ENCODE assay signal across 8 cellular contexts in genomic region chr19:7550987-7551761, GRCh38. TPM values are rescaled to one million over a fixed set of nuclear protein-coding genes. Genes with fewer than 3 reads are reported as not detected.
DNase-seq lines count a peak whose midpoint lies in the region; ATAC-seq and TF ChIP-seq lines count a peak whose summit lies in the region.

No MANE protein-coding gene starts in this region.

- H3K27me3 ChIP-seq in body of pancreas (no peaks in the 10 kb centered on the region), iPS-15b (ENCODE audit: control insufficient read depth, insufficient read depth, low read length) (no peaks in the 10 kb centered on the region), gastrocnemius medialis (no peaks in the 10 kb centered on the region)
- no peaks in the 10 kb centered on the region for H3K27me3 ChIP-seq in effector memory CD4-positive, alpha-beta T cell (replicated peaks; ENCODE audit: control insufficient read depth, insufficient read depth, low read length, poor library complexity, severe bottlenecking)

- H3K4me1 ChIP-seq in body of pancreas (peaks cover 9% of the 10 kb centered on the region), iPS-15b (ENCODE audit: control insufficient read depth, insufficient read depth, low read length) (no peaks in the 10 kb centered on the region), gastrocnemius medialis (no peaks in the 10 kb centered on the region)
- no peaks in the 10 kb centered on the region for H3K4me1 ChIP-seq in effector memory CD4-positive, alpha-beta T cell (ENCODE audit: control insufficient read depth, insufficient read depth, low read length, poor library complexity, severe bottlenecking)

- H3K4me3 ChIP-seq in body of pancreas: no peak overlapping the region
- H3K4me3 ChIP-seq in iPS-15b (ENCODE audit: low read depth, low read length): peak overlapping the region; percentile 62
- H3K4me3 ChIP-seq in gastrocnemius medialis: peak overlapping the region; percentile 38 to 49 (median 39)
- H3K4me3 ChIP-seq in effector memory CD4-positive, alpha-beta T cell (ENCODE audit: insufficient read depth, low read depth, low read length, poor library complexity, severe bottlenecking): no peak overlapping the region

- H3K36me3 ChIP-seq in body of pancreas (replicated peaks in 1 of 2; ENCODE audit: insufficient read depth in 1 of 2, low read depth in 2 of 2) (peaks cover 0 to 3% of the 10 kb centered on the region in 2 donors), iPS-15b (ENCODE audit: control insufficient read depth, insufficient read depth, low read length) (peaks cover 6% of the 10 kb centered on the region), gastrocnemius medialis (peaks cover 0 to 28% of the 10 kb centered on the region in 2 donors)
- peaks cover 36% of the 10 kb centered on the region for H3K36me3 ChIP-seq in effector memory CD4-positive, alpha-beta T cell (ENCODE audit: control insufficient read depth, insufficient read depth, low read length)

- peak; percentile 94 for ATAC-seq in body of pancreas
- ATAC-seq in gastrocnemius medialis: peak; percentile 100
- no peak for ATAC-seq in HG03432 (IDR thresholded peaks at IDR 0.05; ENCODE audit: unreplicated experiment)

- in situ Hi-C loops in gastrocnemius medialis (cut with MboI; ENCODE audit: low sequenced_read_pairs in 4 of 4): no loop called here

- TF ChIP-seq POLR2A in body of pancreas (IDR thresholded peaks at IDR 0.05) (no peak), gastrocnemius medialis (IDR thresholded peaks at IDR 0.05) (no peak)

- intact Hi-C loops in body of pancreas (cut with DNase I) (no loop called here), gastrocnemius medialis (cut with DNase I; ENCODE audit: low total_unique reads) (loop anchor here (1.0 kb wide), 1 partner anchor 16 kb away; the partner anchor contains the start of gene PNPLA6)

- H3K27ac ChIP-seq in body of pancreas (peak overlapping the region; percentile 30 to 77 (median 62)), gastrocnemius medialis (peak overlapping the region; percentile 41 to 73 (median 51))
- no peak overlapping the region for H3K27ac ChIP-seq in effector memory CD4-positive, alpha-beta T cell (ENCODE audit: insufficient read depth, low read length, poor library complexity, severe bottlenecking)

- H3K9me3 ChIP-seq in body of pancreas (no peaks in the 10 kb centered on the region), iPS-15b (ENCODE audit: control insufficient read depth, insufficient read depth, low read length) (no peaks in the 10 kb centered on the region), gastrocnemius medialis (no peaks in the 10 kb centered on the region)
- H3K9me3 ChIP-seq in effector memory CD4-positive, alpha-beta T cell (ENCODE audit: control insufficient read depth, low read length): no peaks in the 10 kb centered on the region

- peak; percentile 72 for DNase-seq in GM03348 (ENCODE audit: low spot score)
- peak; percentile 54 to 74 for DNase-seq in NCI-H187 (lab: John Stamatoyannopoulos, UW)
- DNase-seq in body of pancreas: peak; percentile 91 to 95 (median 94)
- DNase-seq in gastrocnemius medialis: peak; percentile 59 to 85
- no peak for DNase-seq in SIG-M5 treated with dmso at 0.1 percent for 504 hours (lab: John Stamatoyannopoulos, UW; ENCODE audit: unreplicated experiment)
- no peak for DNase-seq in effector memory CD4-positive, alpha-beta T cell

- 15 to 32% methylated on average over 10 to 51 of the region's 51 CpGs for WGBS in body of pancreas, 2 donors

- peak in 1 of 7 experiments; percentile 12 for TF ChIP-seq CTCF in body of pancreas (IDR thresholded peaks at IDR 0.05)
- no peak for TF ChIP-seq CTCF in gastrocnemius medialis (IDR thresholded peaks at IDR 0.05 in 4 of 5, conservative IDR thresholded peaks at IDR 0.05 in 1 of 5)

- H3K9ac ChIP-seq in iPS-15b (ENCODE audit: low read depth, low read length): no peak overlapping the region

RNA-seq across cellular contexts. Expression of gene PNPLA6, which starts 15.7 kb away (rescaled TPM):
- total RNA-seq in body of pancreas (10 to 100 TPM; 43.8 to 52.1 TPM), gastrocnemius medialis (100 to 1,000 TPM in 1 of 4 donors, 10 to 100 TPM in 3; 61.4 to 101 (median 75.1) TPM)

RNA-seq across cellular contexts. Expression of gene MCOLN1, which starts 28.8 kb away (rescaled TPM):
- total RNA-seq in body of pancreas (10 to 100 TPM; 10.6 to 11.9 TPM), gastrocnemius medialis (10 to 100 TPM in 3 of 4 donors, 1 to 10 TPM in 1; 9.2 to 13.6 (median 11.5) TPM)

RNA-seq across cellular contexts. Expression of gene ZNF358, which starts 35.3 kb away (rescaled TPM):
- total RNA-seq in body of pancreas: 10 to 100 TPM; 40.2 to 93.6 TPM
- 100 to 1,000 TPM in 2 of 4 donors, 10 to 100 TPM in 2; 69.8 to 139 (median 116) TPM for total RNA-seq in gastrocnemius medialis

RNA-seq across cellular contexts. Expression of gene CAMSAP3, which starts 44.5 kb away (rescaled TPM):
- total RNA-seq in body of pancreas (10 to 100 TPM; 21.8 to 32.3 TPM), gastrocnemius medialis (under 1 TPM in 2 of 4 donors, not detected in 2; 0.15 to 0.16 TPM)

Comparison
In these comparisons a context has a peak if more than half of its experiments do, and no peak if none do; other contexts are left out.
1. DNase-seq: peak in GM03348 (single experiment), NCI-H187 (2 of 2), body of pancreas (4 of 4) and gastrocnemius medialis (2 of 2); none in SIG-M5 treated with dmso at 0.1 percent for 504 hours (single experiment) and effector memory CD4-positive, alpha-beta T cell (0 of 3).
2. H3K4me3 ChIP-seq: peak in iPS-15b (single experiment) and gastrocnemius medialis (4 of 4); none in body of pancreas (0 of 2) and effector memory CD4-positive, alpha-beta T cell (single experiment).